1 cellular context compared by ENCODE assay signal in genomic region chr11:47245586-47246357, GRCh38.
TF ChIP-seq lines count a peak whose summit lies in the region.

No MANE protein-coding gene starts in this region.

TF ChIP-seq in K562, 482 proteins besides CTCF, POLR2A, EP300 and RAD21:
- TF ChIP-seq C11orf30 (IDR thresholded peaks at IDR 0.05; ENCODE audit: low read depth) (peak; percentile 28; the same call in 1 of the 2 replicates), ZBTB12 (CRISPR knock-in tag; IDR thresholded peaks at IDR 0.05) (no peak), MAFG (tag; conservative IDR thresholded peaks at IDR 0.05) (0 out of 2 replicates have a peak, but pooled peaks have one; percentile 25), ZNF316 (IDR thresholded peaks at IDR 0.05) (peak; percentile 70), ZBTB17 (CRISPR knock-in tag; IDR thresholded peaks at IDR 0.05) (no peak)
